ENCODE assay signal across 20 cellular contexts in the genomic region with DNA sequence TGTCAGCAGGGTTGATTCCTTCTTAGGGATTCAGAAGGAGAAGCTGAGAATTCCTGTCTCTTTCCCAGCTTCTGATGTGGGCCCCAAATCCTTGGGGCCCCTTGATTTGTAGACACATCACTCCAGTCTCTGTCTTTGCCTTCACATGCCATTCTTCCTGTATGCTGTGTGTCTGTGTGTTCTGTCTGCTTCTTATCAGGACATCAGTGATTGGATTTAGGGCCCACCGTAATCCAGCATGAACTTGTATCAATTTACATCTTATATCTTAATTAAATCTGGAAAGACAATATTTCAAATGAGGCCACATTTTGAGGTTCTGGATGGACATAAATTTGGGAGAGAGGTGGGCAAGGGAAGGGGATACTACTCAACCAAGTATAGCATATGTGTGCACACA. TPM values are rescaled to one million over a fixed set of nuclear protein-coding genes. Genes with fewer than 3 reads are reported as not detected.
"Had no signal": no experiment of that assay in that cellular context is flagged by ENCODE, and none has a peak within 500 bp of the region (broad histone marks: within the 10 kb centered on the region; RNA-seq: fewer than 3 reads in every experiment).

No MANE protein-coding gene starts in this region.

- ATAC-seq: psoas muscle; right cardiac atrium; right lobe of liver; stimulated activated effector memory CD8-positive, alpha-beta T cell treated with anti-CD3 and anti-CD28 coated beads, Interleukin-12 subunit alpha, Interleukin-12 subunit beta, amount 100 ng/mL, for 72 hours; stimulated activated naive B cell treated with anti-CD40 and anti-IgM and Interleukin-4, amounts not matched to agents 10 μg/mL and 1 μg/mL and 100 μg/mL, for 72 hours had no signal

- DNase-seq: occipital lobe; ovary; posterior cingulate gyrus; psoas muscle; right cardiac atrium; right lobe of liver; sigmoid colon; small intestine; stimulated activated CD4-positive, alpha-beta T cell treated with anti-CD3 and anti-CD28 coated beads, Interleukin-15, amount 100 ng/mL, for 24 hours; stimulated activated CD4-positive, alpha-beta T cell treated with anti-CD3 and anti-CD28 coated beads, Interleukin-2, amount 100 ng/mL, for 24 hours; stimulated activated CD4-positive, alpha-beta T cell treated with anti-CD3 and anti-CD28 coated beads, Interleukin-2, amount 100 ng/mL, for 48 hours; stimulated activated CD4-positive, alpha-beta T cell treated with anti-CD3 and anti-CD28 coated beads, Interleukin-4, amount 100 ng/mL, for 24 hours; stimulated activated naive B cell treated with anti-CD40 and anti-IgM and Interleukin-4, amounts not matched to agents 10 μg/mL and 1 μg/mL and 100 μg/mL, for 72 hours; stimulated activated naive CD4-positive, alpha-beta T cell treated with Interleukin-2 at 50 U/mL for 16 hours; stomach; thyroid gland; trophoblast cell; upper lobe of left lung had no signal

RNA-seq across cellular contexts. Expression of a gene that starts 9.7 kb away (rescaled TPM):
- polyA plus RNA-seq: neural cell, ovary, psoas muscle, right cardiac atrium had no signal

RNA-seq across cellular contexts. Expression of a gene that starts 13.7 kb away (rescaled TPM):
- polyA plus RNA-seq: neural cell, psoas muscle, right cardiac atrium had no signal
